ENCODE assay signal across 24 cellular contexts in the genomic region with DNA sequence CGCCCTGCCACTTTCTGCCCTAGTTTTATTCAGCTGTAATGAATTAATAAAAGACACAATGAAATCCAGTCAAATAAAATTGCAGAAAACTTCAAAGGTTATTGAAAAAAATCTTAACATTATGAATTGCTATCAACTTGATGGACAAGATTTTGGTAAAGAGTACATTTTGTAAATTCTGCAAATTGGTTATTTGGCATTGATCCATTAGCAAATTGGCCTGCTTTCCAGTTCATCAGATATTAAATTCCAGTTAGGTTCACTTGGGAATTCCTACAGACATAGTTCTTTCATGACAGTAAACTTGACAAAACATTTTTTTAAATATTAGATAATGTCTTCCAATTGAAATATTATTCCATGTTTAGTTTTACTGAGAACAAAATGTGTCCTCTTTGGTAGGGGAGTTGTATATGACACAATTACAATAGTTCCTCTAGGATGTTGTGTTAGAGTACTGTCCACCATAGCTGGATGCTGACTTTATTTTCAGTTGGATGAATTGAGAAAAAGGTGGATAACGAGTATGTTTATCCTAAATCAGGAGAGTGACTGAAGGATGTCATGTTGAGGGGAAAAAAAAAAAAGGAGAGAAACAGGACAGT.
DNase-seq lines count a peak whose midpoint lies in the region; ATAC-seq and TF ChIP-seq lines count a peak whose summit lies in the region.
"Had no signal": no experiment of that assay in that cellular context is flagged by ENCODE, and none has a peak within 500 bp of the region (broad histone marks: within the 10 kb centered on the region; RNA-seq: fewer than 3 reads in every experiment).

No MANE protein-coding gene starts in this region.

- ATAC-seq in heart right ventricle (peak in 1 of 8 donors; percentile 38), Right ventricle myocardium inferior (no peak), GM18498 (IDR thresholded peaks at IDR 0.05; ENCODE audit: unreplicated experiment) (no peak), lower lobe of right lung (no peak)

- peaks cover 0 to 5% (median 0%) of the 10 kb centered on the region in 9 donors for H3K36me3 ChIP-seq in heart right ventricle
- no peaks in the 10 kb centered on the region for H3K36me3 ChIP-seq in lower lobe of right lung

- peaks cover 33% of the 10 kb centered on the region for H3K4me1 Mint-ChIP-seq in chondrocyte (ENCODE audit: low read depth)
- H3K4me1 Mint-ChIP-seq in mesothelial cell of epicardium = no peaks in the 10 kb centered on the region

- peak overlapping the region in 6 of 10 donors; percentile 15 to 70 (median 20) for H3K27ac ChIP-seq in heart right ventricle
- no peak overlapping the region for H3K27ac ChIP-seq in lower lobe of right lung
- H3K27ac ChIP-seq: BLaER1 treated with 17β-estradiol and CSF1 and Interleukin-3, amounts not matched to agents 10 nM and 100 nM; KMS-11; PC-9 had no signal

- intact Hi-C loops in heart right ventricle (cut with DNase I) (no loop called here), Right ventricle myocardium inferior (cut with DNase I) (no loop called here), lower lobe of right lung (cut with DNase I) (no loop called here)

- no peaks in the 10 kb centered on the region for H3K36me3 Mint-ChIP-seq in chondrocyte (ENCODE audit: low read depth)
- peaks cover 17% of the 10 kb centered on the region for H3K36me3 Mint-ChIP-seq in mesothelial cell of epicardium

- peaks cover 3 to 46% (median 16%) of the 10 kb centered on the region in 9 donors for H3K4me1 ChIP-seq in heart right ventricle
- H3K4me1 ChIP-seq in lower lobe of right lung = no peaks in the 10 kb centered on the region

- no peaks in the 10 kb centered on the region for H3K9me3 Mint-ChIP-seq in chondrocyte (ENCODE audit: low read depth)
- peaks cover 6% of the 10 kb centered on the region for H3K9me3 Mint-ChIP-seq in mesothelial cell of epicardium
- H3K9me3 Mint-ChIP-seq: CD4-positive, alpha-beta T cell had no signal

- peak overlapping the region; percentile 25 for H3K27ac Mint-ChIP-seq in chondrocyte (ENCODE audit: unreplicated experiment)
- H3K27ac Mint-ChIP-seq in mesothelial cell of epicardium = no peak overlapping the region
- H3K27ac Mint-ChIP-seq: CD4-positive, alpha-beta T cell; IgD-negative memory B cell had no signal

- H3K27me3 Mint-ChIP-seq in chondrocyte (ENCODE audit: low read depth) = no peaks in the 10 kb centered on the region
- H3K27me3 Mint-ChIP-seq in mesothelial cell of epicardium (ENCODE audit: low read depth) = no peaks in the 10 kb centered on the region
- H3K27me3 Mint-ChIP-seq: CD4-positive, alpha-beta T cell; IgD-negative memory B cell had no signal

- H3K4me3 ChIP-seq in heart right ventricle (no peak overlapping the region), lower lobe of right lung (no peak overlapping the region)
- H3K4me3 ChIP-seq: BLaER1 treated with 17β-estradiol and CSF1 and Interleukin-3, amounts not matched to agents 10 nM and 100 nM; PC-9 had no signal

- H3K4me3 Mint-ChIP-seq in chondrocyte (ENCODE audit: unreplicated experiment) = no peak overlapping the region
- H3K4me3 Mint-ChIP-seq in mesothelial cell of epicardium = no peak overlapping the region
- H3K4me3 Mint-ChIP-seq: CD4-positive, alpha-beta T cell; IgD-negative memory B cell had no signal

- DNase-seq in heart right ventricle (no peak), Right ventricle myocardium inferior (ENCODE audit: missing footprints) (no peak), GM03348 (ENCODE audit: low spot score) (peak; percentile 16), chondrocyte (ENCODE audit: low spot score) (no peak), myocyte (ENCODE audit: low read depth) (peak; percentile 9), mesothelial cell of epicardium (ENCODE audit: low spot score in 2 of 2, unreplicated experiment in 2 of 2) (no peak), lower lobe of right lung (no peak)
- DNase-seq: AML-193; CD4-positive, alpha-beta T cell; DMS79; GF-D8; HCEC 1CT; MM.1S; NCI-H1417; NCI-H1694 treated with DMSO at 0.1 percent for 48 hours; NCI-H2081; NCI-H2227 treated with DMSO at 0.1 percent for 48 hours; NCI-H526 treated with DMSO at 0.1 percent for 48 hours; PC-9; SHP77 had no signal

- TF ChIP-seq CTCF in heart right ventricle (IDR thresholded peaks at IDR 0.05) (no peak), chondrocyte (IDR thresholded peaks at IDR 0.05) (no peak), mesothelial cell of epicardium (IDR thresholded peaks at IDR 0.05; ENCODE audit: unreplicated experiment) (no peak), lower lobe of right lung (IDR thresholded peaks at IDR 0.05) (no peak)

- 80 to 88% methylated on average over 2 of the region's 2 CpGs for WGBS in heart right ventricle, 2 donors

- H3K9me3 ChIP-seq in heart right ventricle (no peaks in the 10 kb centered on the region), lower lobe of right lung (no peaks in the 10 kb centered on the region)

- H3K27me3 ChIP-seq in heart right ventricle (no peaks in the 10 kb centered on the region), lower lobe of right lung (ENCODE audit: low read depth) (no peaks in the 10 kb centered on the region)
- H3K27me3 ChIP-seq: BLaER1 treated with 17β-estradiol and CSF1 and Interleukin-3, amounts not matched to agents 10 nM and 100 nM had no signal

Comparison
In these comparisons a context has a peak if more than half of its experiments do, and no peak if none do; other contexts are left out.
1. DNase-seq: peak in GM03348 (single experiment) and myocyte (single experiment); none in heart right ventricle (0 of 2), Right ventricle myocardium inferior (single experiment), chondrocyte (single experiment), mesothelial cell of epicardium (0 of 2) and lower lobe of right lung (single experiment).